21 cellular contexts compared by ENCODE assay signal in genomic region chr6:7417684-7418083, GRCh38. TPM values are rescaled to one million over a fixed set of nuclear protein-coding genes. Genes with fewer than 3 reads are reported as not detected.
A peak's percentile ranks its signal among the peaks of the same experiment; 100 is the strongest.
DNase-seq lines count a peak whose midpoint lies in the region; ATAC-seq and TF ChIP-seq lines count a peak whose summit lies in the region.
"Had no signal": no experiment of that assay in that cellular context is flagged by ENCODE, and none has a peak within 500 bp of the region (broad histone marks: within the 10 kb centered on the region; RNA-seq: fewer than 3 reads in every experiment).

No MANE protein-coding gene starts in this region.

- H3K4me1 ChIP-seq in SJCRH30, result no peaks in the 10 kb centered on the region; the same call in 1 of the 2 replicates
- H3K4me1 ChIP-seq in colonic mucosa, result no peaks in the 10 kb centered on the region

- H3K4me3 ChIP-seq in SJCRH30 (no peak overlapping the region), colonic mucosa (no peak overlapping the region)
- H3K4me3 ChIP-seq: GM23338, K562 had no signal

- no peak for DNase-seq in activated T-cell treated with anti-CD3 and anti-CD28 coated beads, Interleukin-2, amount 50 U/mL, for 72 hours
- DNase-seq in activated T-cell treated with anti-CD3 and anti-CD28 coated beads, Interleukin-2, amount 50 U/mL, for 24 hours, result no peak
- DNase-seq in SJCRH30 (no peak), iris pigment epithelial cell (ENCODE audit: low read depth) (peak; percentile 15), type B pancreatic cell (ENCODE audit: extremely low spot score, unreplicated experiment) (no peak), colonic mucosa (no peak)
- DNase-seq in activated CD4-positive, alpha-beta T cell treated with anti-CD3 and anti-CD28 coated beads, Interleukin-2, amount 10 ng/mL, durations not matched to agents 24 days and 14 days, result no peak
- DNase-seq in stimulated activated naive CD4-positive, alpha-beta T cell (lab: John Stamatoyannopoulos, UW), result no peak
- DNase-seq: AML-193; Calu3; CD4-positive, CD25-positive, alpha-beta regulatory T cell; DMS79 treated with DMSO at 0.1 percent for 48 hours; GDM1; NCI-H1048; NCI-H146; NCI-H2107; NCI-H226; NCI-H526 treated with DMSO at 0.1 percent for 48 hours; NK-92 treated with Interleukin-12 subunit alpha and Interleukin-12 subunit beta, amount 100 ng/mL, for 24 hours had no signal

- no peak overlapping the region for H3K4me3 Mint-ChIP-seq in activated T-cell treated with anti-CD3 and anti-CD28 coated beads, Interleukin-2, amount 50 U/mL, for 72 hours
- H3K4me3 Mint-ChIP-seq in activated T-cell treated with anti-CD3 and anti-CD28 coated beads, Interleukin-2, amount 50 U/mL, for 24 hours, result no peak overlapping the region
- peak overlapping the region; percentile 52 for H3K4me3 Mint-ChIP-seq in type B pancreatic cell
- no peak overlapping the region for H3K4me3 Mint-ChIP-seq in activated CD4-positive, alpha-beta T cell treated with anti-CD3 and anti-CD28 coated beads, Interleukin-2, amount 10 ng/mL, durations not matched to agents 24 days and 14 days
- H3K4me3 Mint-ChIP-seq: CD4-positive, CD25-positive, alpha-beta regulatory T cell; GM23338 had no signal

- H3K27ac ChIP-seq in SJCRH30, result peak overlapping the region; percentile 43
- H3K27ac ChIP-seq in colonic mucosa, result no peak overlapping the region

- no peaks in the 10 kb centered on the region for H3K9me3 Mint-ChIP-seq in activated T-cell treated with anti-CD3 and anti-CD28 coated beads, Interleukin-2, amount 50 U/mL, for 72 hours
- H3K9me3 Mint-ChIP-seq in activated T-cell treated with anti-CD3 and anti-CD28 coated beads, Interleukin-2, amount 50 U/mL, for 24 hours, result no peaks in the 10 kb centered on the region
- H3K9me3 Mint-ChIP-seq in type B pancreatic cell, result no peaks in the 10 kb centered on the region
- no peaks in the 10 kb centered on the region for H3K9me3 Mint-ChIP-seq in activated CD4-positive, alpha-beta T cell treated with anti-CD3 and anti-CD28 coated beads, Interleukin-2, amount 10 ng/mL, durations not matched to agents 24 days and 14 days
- H3K9me3 Mint-ChIP-seq: CD4-positive, CD25-positive, alpha-beta regulatory T cell; GM23338 had no signal

- H3K27me3 ChIP-seq in SJCRH30, result no peaks in the 10 kb centered on the region
- H3K27me3 ChIP-seq in colonic mucosa, result no peaks in the 10 kb centered on the region

- no peaks in the 10 kb centered on the region for H3K27me3 Mint-ChIP-seq in activated T-cell treated with anti-CD3 and anti-CD28 coated beads, Interleukin-2, amount 50 U/mL, for 72 hours (ENCODE audit: low read depth)
- H3K27me3 Mint-ChIP-seq in activated T-cell treated with anti-CD3 and anti-CD28 coated beads, Interleukin-2, amount 50 U/mL, for 24 hours, result no peaks in the 10 kb centered on the region
- no peaks in the 10 kb centered on the region for H3K27me3 Mint-ChIP-seq in type B pancreatic cell
- H3K27me3 Mint-ChIP-seq in activated CD4-positive, alpha-beta T cell treated with anti-CD3 and anti-CD28 coated beads, Interleukin-2, amount 10 ng/mL, durations not matched to agents 24 days and 14 days, result no peaks in the 10 kb centered on the region
- H3K27me3 Mint-ChIP-seq: CD4-positive, CD25-positive, alpha-beta regulatory T cell had no signal

- H3K36me3 Mint-ChIP-seq in activated T-cell treated with anti-CD3 and anti-CD28 coated beads, Interleukin-2, amount 50 U/mL, for 72 hours (ENCODE audit: insufficient read depth in 2 of 2), result peaks cover 9 to 22% of the 10 kb centered on the region in 2 donors
- H3K36me3 Mint-ChIP-seq in activated T-cell treated with anti-CD3 and anti-CD28 coated beads, Interleukin-2, amount 50 U/mL, for 24 hours (ENCODE audit: low read depth), result peaks cover 78% of the 10 kb centered on the region
- H3K36me3 Mint-ChIP-seq in type B pancreatic cell, result peaks cover 33% of the 10 kb centered on the region
- H3K36me3 Mint-ChIP-seq in activated CD4-positive, alpha-beta T cell treated with anti-CD3 and anti-CD28 coated beads, Interleukin-2, amount 10 ng/mL, durations not matched to agents 24 days and 14 days (ENCODE audit: low read depth), result peaks cover 57% of the 10 kb centered on the region

- TF ChIP-seq CTCF in type B pancreatic cell (conservative IDR thresholded peaks at IDR 0.05), result no peak
- TF ChIP-seq CTCF in colonic mucosa (IDR thresholded peaks at IDR 0.05), result no peak

- H3K36me3 ChIP-seq in SJCRH30 (peaks cover 20% of the 10 kb centered on the region; the same call in 1 of the 2 replicates), colonic mucosa (no peaks in the 10 kb centered on the region)

- H3K9me3 ChIP-seq in SJCRH30 (replicated peaks), result no peaks in the 10 kb centered on the region
- no peaks in the 10 kb centered on the region for H3K9me3 ChIP-seq in colonic mucosa

- intact Hi-C loops in colonic mucosa (cut with DNase I), result no loop called here
- intact Hi-C loops in activated CD4-positive, alpha-beta T cell treated with anti-CD3 and anti-CD28 coated beads, Interleukin-2, amount 10 ng/mL, durations not matched to agents 24 days and 14 days (cut with micrococcal nuclease), result no loop called here

- peak overlapping the region; percentile 7 for H3K27ac Mint-ChIP-seq in activated T-cell treated with anti-CD3 and anti-CD28 coated beads, Interleukin-2, amount 50 U/mL, for 72 hours
- H3K27ac Mint-ChIP-seq in activated T-cell treated with anti-CD3 and anti-CD28 coated beads, Interleukin-2, amount 50 U/mL, for 24 hours, result no peak overlapping the region
- H3K27ac Mint-ChIP-seq in type B pancreatic cell, result peak overlapping the region; percentile 77
- H3K27ac Mint-ChIP-seq in activated CD4-positive, alpha-beta T cell treated with anti-CD3 and anti-CD28 coated beads, Interleukin-2, amount 10 ng/mL, durations not matched to agents 24 days and 14 days, result no peak overlapping the region
- H3K27ac Mint-ChIP-seq: GM23338 had no signal

- H3K9ac ChIP-seq in colonic mucosa (ENCODE audit: low read depth in 2 of 2, low read length in 2 of 2), result no peak overlapping the region

- no peaks in the 10 kb centered on the region for H3K4me1 Mint-ChIP-seq in activated T-cell treated with anti-CD3 and anti-CD28 coated beads, Interleukin-2, amount 50 U/mL, for 72 hours (ENCODE audit: low read depth)
- no peaks in the 10 kb centered on the region for H3K4me1 Mint-ChIP-seq in activated T-cell treated with anti-CD3 and anti-CD28 coated beads, Interleukin-2, amount 50 U/mL, for 24 hours (ENCODE audit: low read depth)
- H3K4me1 Mint-ChIP-seq in type B pancreatic cell (ENCODE audit: unreplicated experiment), result peaks cover 23% of the 10 kb centered on the region
- H3K4me1 Mint-ChIP-seq in activated CD4-positive, alpha-beta T cell treated with anti-CD3 and anti-CD28 coated beads, Interleukin-2, amount 10 ng/mL, durations not matched to agents 24 days and 14 days, result no peaks in the 10 kb centered on the region

- no peak for ATAC-seq in activated T-cell treated with anti-CD3 and anti-CD28 coated beads, Interleukin-2, amount 50 U/mL, for 72 hours (replicated peaks in 1 of 2)
- ATAC-seq: GM23338, K562 had no signal

RNA-seq across cellular contexts. Expression of gene RIOK1, which starts 28.1 kb away (rescaled TPM):
- 10 to 100 TPM; 41.9 to 43.6 TPM for total RNA-seq in activated T-cell treated with anti-CD3 and anti-CD28 coated beads, Interleukin-2, amount 50 U/mL, for 72 hours
- 17.8 and 21.3 TPM in 2 replicates for total RNA-seq in SJCRH30 (2014; rRNA removed; shearing (Covaris generic))
- total RNA-seq in type B pancreatic cell (ENCODE audit: low replicate concordance), result 20.1 and 24.0 TPM in 2 replicates
- 10 to 100 TPM; 16.6 to 16.9 TPM for total RNA-seq in colonic mucosa
- 56.7 and 62.1 TPM in 2 replicates for total RNA-seq in activated CD4-positive, alpha-beta T cell treated with anti-CD3 and anti-CD28 coated beads, Interleukin-2, amount 10 ng/mL, durations not matched to agents 24 days and 14 days

RNA-seq across cellular contexts. Expression of gene CAGE1, which starts 28.1 kb away (rescaled TPM):
- under 1 TPM; 0.25 to 0.31 TPM for total RNA-seq in activated T-cell treated with anti-CD3 and anti-CD28 coated beads, Interleukin-2, amount 50 U/mL, for 72 hours
- 0.16 TPM in 1 of 2 replicates, not detected in the other for total RNA-seq in SJCRH30 (2014; rRNA removed; shearing (Covaris generic))
- total RNA-seq in type B pancreatic cell (ENCODE audit: low replicate concordance) (0.19 TPM in 1 of 2 replicates, not detected in the other), colonic mucosa (not detected)
- total RNA-seq in activated CD4-positive, alpha-beta T cell treated with anti-CD3 and anti-CD28 coated beads, Interleukin-2, amount 10 ng/mL, durations not matched to agents 24 days and 14 days, result 0.16 and 0.31 TPM in 2 replicates
- total RNA-seq: Calu3 had no signal

Comparison
In these comparisons a context has a peak if more than half of its experiments do, and no peak if none do; other contexts are left out.
1. H3K27ac Mint-ChIP-seq: peak in activated T-cell treated with anti-CD3 and anti-CD28 coated beads, Interleukin-2, amount 50 U/mL, for 72 hours (single experiment) and type B pancreatic cell (single experiment); none in activated T-cell treated with anti-CD3 and anti-CD28 coated beads, Interleukin-2, amount 50 U/mL, for 24 hours (single experiment) and activated CD4-positive, alpha-beta T cell treated with anti-CD3 and anti-CD28 coated beads, Interleukin-2, amount 10 ng/mL, durations not matched to agents 24 days and 14 days (single experiment).